8 cellular contexts compared by ENCODE assay signal in the genomic region with DNA sequence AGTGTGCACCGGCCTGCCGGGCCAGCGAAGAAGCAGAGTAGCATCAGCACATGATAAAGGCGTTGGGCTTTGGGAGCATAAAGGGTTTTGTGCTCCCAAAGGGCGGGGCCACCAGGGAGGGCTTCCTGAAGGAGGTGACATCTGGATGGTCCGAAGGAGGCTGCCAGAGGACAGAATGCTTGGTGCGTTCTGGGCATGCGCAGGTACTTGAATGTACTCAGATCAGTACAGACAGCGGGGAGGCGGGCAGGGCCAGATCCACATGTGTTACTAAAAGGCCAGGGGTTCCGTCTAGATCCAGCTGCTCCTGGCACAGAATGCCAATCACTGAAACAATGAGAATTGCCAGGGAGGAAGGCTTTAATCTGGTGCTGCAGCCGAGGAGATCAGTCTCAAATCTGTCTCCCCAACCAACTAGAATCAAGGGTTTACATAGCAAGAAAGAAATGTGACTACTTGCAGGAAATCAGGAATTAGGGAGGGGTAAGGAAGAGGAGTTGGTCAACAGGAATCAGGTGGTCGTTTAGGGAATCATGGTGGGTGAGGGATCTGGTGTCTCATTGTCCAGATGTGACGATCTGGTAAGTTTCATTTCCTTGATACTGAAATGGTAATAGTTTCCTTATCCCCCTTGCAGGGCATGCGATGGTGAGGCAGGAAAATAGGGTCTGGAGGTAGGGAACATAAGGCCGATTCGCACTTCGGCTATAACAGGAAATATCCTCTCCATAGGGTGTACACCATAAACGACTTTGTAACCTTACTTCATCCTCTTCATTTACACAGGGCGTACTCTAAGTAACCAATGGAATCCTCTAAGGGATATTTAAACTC. TPM values are rescaled to one million over a fixed set of nuclear protein-coding genes. Genes with fewer than 3 reads are reported as not detected.
DNase-seq lines count a peak whose midpoint lies in the region; ATAC-seq and TF ChIP-seq lines count a peak whose summit lies in the region.

A gene with protein sequence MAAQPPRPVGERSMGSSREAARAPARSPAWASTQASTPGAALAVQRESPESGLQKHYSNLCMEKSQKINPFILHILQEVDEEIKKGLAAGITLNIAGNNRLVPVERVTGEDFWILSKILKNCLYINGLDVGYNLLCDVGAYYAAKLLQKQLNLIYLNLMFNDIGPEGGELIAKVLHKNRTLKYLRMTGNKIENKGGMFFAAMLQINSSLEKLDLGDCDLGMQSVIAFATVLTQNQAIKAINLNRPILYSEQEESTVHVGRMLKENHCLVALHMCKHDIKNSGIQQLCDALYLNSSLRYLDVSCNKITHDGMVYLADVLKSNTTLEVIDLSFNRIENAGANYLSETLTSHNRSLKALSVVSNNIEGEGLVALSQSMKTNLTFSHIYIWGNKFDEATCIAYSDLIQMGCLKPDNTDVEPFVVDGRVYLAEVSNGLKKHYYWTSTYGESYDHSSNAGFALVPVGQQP (minus strand): TSS at position 61 of the 834 bp plus-strand sequence. CDS start 356 bp downstream, outside the sequence.
A gene (plus strand): TSS at position 27 of the 834 bp plus-strand sequence. CDS start 9,052 bp downstream, outside the sequence.

- H3K4me3 ChIP-seq in fibroblast of pulmonary artery (replicated peaks; ENCODE audit: low read depth, low read length) = peak within 1 kb of the TSS; percentile 52

- ATAC-seq in GM19324 (IDR thresholded peaks at IDR 0.05; ENCODE audit: low FRiP score, unreplicated experiment) (peak; percentile 45), HG03520 (IDR thresholded peaks at IDR 0.05; ENCODE audit: unreplicated experiment) (peak; percentile 37)
- ATAC-seq in natural killer cell treated with Interleukin-12 subunit alpha and Interleukin-12 subunit beta and Interleukin-15 and Interleukin-18, amount 100 ng/mL, for 72 hours = peak; percentile 82

- DNase-seq in Ammon's horn (ENCODE audit: low spot score) (peak; percentile 74), fibroblast of pulmonary artery (ENCODE audit: low read depth) (peak; percentile 72)
- DNase-seq in NK-92 treated with Interleukin-12 subunit alpha and Interleukin-12 subunit beta, amount 100 ng/mL, for 24 hours (lab: John Stamatoyannopoulos, UW) = peak; percentile 74
- DNase-seq in activated T-cell treated with anti-CD3 and anti-CD28 coated beads, Interleukin-2, amount 50 U/mL, for 24 hours = no peak
- peak; percentile 76 for DNase-seq in natural killer cell treated with Interleukin-12 subunit alpha and Interleukin-12 subunit beta and Interleukin-15 and Interleukin-18, amount 100 ng/mL, for 72 hours (ENCODE audit: low spot score)

- H3K4me3 Mint-ChIP-seq in activated T-cell treated with anti-CD3 and anti-CD28 coated beads, Interleukin-2, amount 50 U/mL, for 24 hours = peak within 1 kb of the TSS; percentile 72
- H3K4me3 Mint-ChIP-seq in natural killer cell treated with Interleukin-12 subunit alpha and Interleukin-12 subunit beta and Interleukin-15 and Interleukin-18, amount 100 ng/mL, for 72 hours = peak within 1 kb of the TSS; percentile 89
- peak within 1 kb of the TSS; percentile 79 for H3K4me3 Mint-ChIP-seq in stimulated activated naive CD8-positive, alpha-beta T cell treated with anti-CD3 and anti-CD28 coated beads, Interleukin-15, Interleukin-2, amounts not matched to agents 100 ng/mL and 50 ng/mL, for 24 hours

- peak within 1 kb of the TSS; percentile 85 for H3K27ac Mint-ChIP-seq in activated T-cell treated with anti-CD3 and anti-CD28 coated beads, Interleukin-2, amount 50 U/mL, for 24 hours
- peak within 1 kb of the TSS; percentile 69 to 90 for H3K27ac Mint-ChIP-seq in natural killer cell treated with Interleukin-12 subunit alpha and Interleukin-12 subunit beta and Interleukin-15 and Interleukin-18, amount 100 ng/mL, for 72 hours
- peak within 1 kb of the TSS; percentile 69 for H3K27ac Mint-ChIP-seq in stimulated activated naive CD8-positive, alpha-beta T cell treated with anti-CD3 and anti-CD28 coated beads, Interleukin-15, Interleukin-2, amounts not matched to agents 100 ng/mL and 50 ng/mL, for 24 hours

- H3K9me3 Mint-ChIP-seq in activated T-cell treated with anti-CD3 and anti-CD28 coated beads, Interleukin-2, amount 50 U/mL, for 24 hours = peaks cover 7% of the 10 kb centered on the region
- H3K9me3 Mint-ChIP-seq in natural killer cell treated with Interleukin-12 subunit alpha and Interleukin-12 subunit beta and Interleukin-15 and Interleukin-18, amount 100 ng/mL, for 72 hours = peaks cover 4% of the 10 kb centered on the region
- peaks cover 8% of the 10 kb centered on the region for H3K9me3 Mint-ChIP-seq in stimulated activated naive CD8-positive, alpha-beta T cell treated with anti-CD3 and anti-CD28 coated beads, Interleukin-15, Interleukin-2, amounts not matched to agents 100 ng/mL and 50 ng/mL, for 24 hours

- H3K36me3 Mint-ChIP-seq in activated T-cell treated with anti-CD3 and anti-CD28 coated beads, Interleukin-2, amount 50 U/mL, for 24 hours (ENCODE audit: low read depth) = no peaks in the 10 kb centered on the region
- peaks cover 20% of the 10 kb centered on the region for H3K36me3 Mint-ChIP-seq in natural killer cell treated with Interleukin-12 subunit alpha and Interleukin-12 subunit beta and Interleukin-15 and Interleukin-18, amount 100 ng/mL, for 72 hours
- H3K36me3 Mint-ChIP-seq in stimulated activated naive CD8-positive, alpha-beta T cell treated with anti-CD3 and anti-CD28 coated beads, Interleukin-15, Interleukin-2, amounts not matched to agents 100 ng/mL and 50 ng/mL, for 24 hours (ENCODE audit: low read depth) = peaks cover 5% of the 10 kb centered on the region

- TF ChIP-seq CTCF in fibroblast of pulmonary artery (IDR thresholded peaks at IDR 0.05; ENCODE audit: low read length, missing control alignments) = no peak

- peaks cover 29% of the 10 kb centered on the region for H3K4me1 Mint-ChIP-seq in activated T-cell treated with anti-CD3 and anti-CD28 coated beads, Interleukin-2, amount 50 U/mL, for 24 hours (ENCODE audit: low read depth)
- peaks cover 25 to 26% of the 10 kb centered on the region in 2 donors for H3K4me1 Mint-ChIP-seq in natural killer cell treated with Interleukin-12 subunit alpha and Interleukin-12 subunit beta and Interleukin-15 and Interleukin-18, amount 100 ng/mL, for 72 hours (ENCODE audit: low read depth in 2 of 2)
- peaks cover 25% of the 10 kb centered on the region for H3K4me1 Mint-ChIP-seq in stimulated activated naive CD8-positive, alpha-beta T cell treated with anti-CD3 and anti-CD28 coated beads, Interleukin-15, Interleukin-2, amounts not matched to agents 100 ng/mL and 50 ng/mL, for 24 hours (ENCODE audit: low read depth)

- H3K27me3 Mint-ChIP-seq in activated T-cell treated with anti-CD3 and anti-CD28 coated beads, Interleukin-2, amount 50 U/mL, for 24 hours = peaks cover 1% of the 10 kb centered on the region
- H3K27me3 Mint-ChIP-seq in natural killer cell treated with Interleukin-12 subunit alpha and Interleukin-12 subunit beta and Interleukin-15 and Interleukin-18, amount 100 ng/mL, for 72 hours = peaks cover 13 to 20% of the 10 kb centered on the region in 2 donors
- peaks cover 6% of the 10 kb centered on the region for H3K27me3 Mint-ChIP-seq in stimulated activated naive CD8-positive, alpha-beta T cell treated with anti-CD3 and anti-CD28 coated beads, Interleukin-15, Interleukin-2, amounts not matched to agents 100 ng/mL and 50 ng/mL, for 24 hours

RNA-seq across cellular contexts. Expression of the first gene that starts in this region (rescaled TPM):
- total RNA-seq in natural killer cell treated with Interleukin-12 subunit alpha and Interleukin-12 subunit beta and Interleukin-15 and Interleukin-18, amount 100 ng/mL, for 72 hours = under 1 TPM; 0.38 to 0.50 TPM

RNA-seq across cellular contexts. Expression of the second gene that starts in this region (rescaled TPM):
- total RNA-seq in natural killer cell treated with Interleukin-12 subunit alpha and Interleukin-12 subunit beta and Interleukin-15 and Interleukin-18, amount 100 ng/mL, for 72 hours = not detected

Comparison
In these comparisons a context has a peak if more than half of its experiments do, and no peak if none do; other contexts are left out.
1. Peak in DNase-seq and ATAC-seq in natural killer cell treated with Interleukin-12 subunit alpha and Interleukin-12 subunit beta and Interleukin-15 and Interleukin-18, amount 100 ng/mL, for 72 hours; RNA of the genes that start here not detected or under 1 TPM.